In genomic region chr2:69948032-69948962, GRCh38 we compare ENCODE assay signal across 1 cellular context.
TF ChIP-seq lines count a peak whose summit lies in the region.

No MANE protein-coding gene starts in this region.

TF ChIP-seq in HepG2, 621 proteins besides CTCF, POLR2A, EP300 and RAD21 (continued from another document and continues in another):
- peak; percentile 45 for TF ChIP-seq PATZ1 (CRISPR knock-in tag; IDR thresholded peaks at IDR 0.05)
- TF ChIP-seq ETS1 (CRISPR knock-in tag; IDR thresholded peaks at IDR 0.05), result no peak
- TF ChIP-seq RORA (CRISPR knock-in tag; IDR thresholded peaks at IDR 0.05), result no peak
- TF ChIP-seq PRDM4 (CRISPR knock-in tag; IDR thresholded peaks at IDR 0.05; ENCODE audit: borderline replicate concordance), result no peak
- TF ChIP-seq ZNF816 (CRISPR knock-in tag; IDR thresholded peaks at IDR 0.05; ENCODE audit: borderline replicate concordance), result no peak
- no peak for TF ChIP-seq FOXK1 (CRISPR knock-in tag; IDR thresholded peaks at IDR 0.05; ENCODE audit: borderline replicate concordance, low read depth)
- TF ChIP-seq SPEN (CRISPR knock-in tag; IDR thresholded peaks at IDR 0.05; ENCODE audit: low read depth), result no peak
- no peak for TF ChIP-seq NONO (IDR thresholded peaks at IDR 0.05)
- no peak for TF ChIP-seq NONO (CRISPR knock-in tag; conservative IDR thresholded peaks at IDR 0.05)
- no peak for TF ChIP-seq ZFP37 (CRISPR knock-in tag; IDR thresholded peaks at IDR 0.05; ENCODE audit: borderline replicate concordance)
- no peak for TF ChIP-seq NBN (conservative IDR thresholded peaks at IDR 0.05)
- no peak for TF ChIP-seq MAFF (IDR thresholded peaks at IDR 0.05; ENCODE audit: low read depth, low read length)
- TF ChIP-seq DMTF1 (CRISPR knock-in tag; IDR thresholded peaks at IDR 0.05), result no peak
- no peak for TF ChIP-seq AGO2 (optimal IDR thresholded peaks at IDR 0.05; ENCODE audit: low read depth, low read length)
- TF ChIP-seq ZMAT5 (CRISPR knock-in tag; IDR thresholded peaks at IDR 0.05; ENCODE audit: borderline replicate concordance, low read depth), result no peak
- no peak for TF ChIP-seq SCMH1 (CRISPR knock-in tag; IDR thresholded peaks at IDR 0.05; ENCODE audit: borderline replicate concordance)
- TF ChIP-seq ZNF724P (CRISPR knock-in tag; IDR thresholded peaks at IDR 0.05; ENCODE audit: borderline replicate concordance), result no peak
- no peak for TF ChIP-seq DNMT3B (CRISPR knock-in tag; conservative IDR thresholded peaks at IDR 0.05)
- no peak for TF ChIP-seq KDM6A (CRISPR knock-in tag; IDR thresholded peaks at IDR 0.05; ENCODE audit: low read depth)
- TF ChIP-seq ZNF570 (CRISPR knock-in tag; IDR thresholded peaks at IDR 0.05; ENCODE audit: borderline replicate concordance), result no peak
- TF ChIP-seq CEBPZ (IDR thresholded peaks at IDR 0.05; ENCODE audit: low read length), result no peak
- no peak for TF ChIP-seq TMF1 (CRISPR knock-in tag; IDR thresholded peaks at IDR 0.05; ENCODE audit: low read depth)
- TF ChIP-seq DRAP1 (CRISPR knock-in tag; IDR thresholded peaks at IDR 0.05), result no peak
- no peak for TF ChIP-seq LRRFIP1 (CRISPR knock-in tag; conservative IDR thresholded peaks at IDR 0.05)
- TF ChIP-seq ZBTB2 (CRISPR knock-in tag; IDR thresholded peaks at IDR 0.05; ENCODE audit: low read depth), result no peak
- peak; percentile 25 for TF ChIP-seq HNRNPK (IDR thresholded peaks at IDR 0.05; ENCODE audit: low read depth, low read length, poor library complexity, severe bottlenecking)
- no peak for TF ChIP-seq NFKB2 (CRISPR knock-in tag; IDR thresholded peaks at IDR 0.05; ENCODE audit: borderline replicate concordance)
- TF ChIP-seq SIN3B (IDR thresholded peaks at IDR 0.05; ENCODE audit: low read length), result no peak
- no peak for TF ChIP-seq ATF1 (CRISPR knock-in tag; IDR thresholded peaks at IDR 0.05)
- TF ChIP-seq ZSCAN5A (CRISPR knock-in tag; IDR thresholded peaks at IDR 0.05; ENCODE audit: borderline replicate concordance), result no peak
- TF ChIP-seq PAWR (CRISPR knock-in tag; IDR thresholded peaks at IDR 0.05; ENCODE audit: borderline replicate concordance), result no peak
- TF ChIP-seq SMC3 (IDR thresholded peaks at IDR 0.05; ENCODE audit: low read length), result no peak
- TF ChIP-seq CREBL2 (CRISPR knock-in tag; IDR thresholded peaks at IDR 0.05; ENCODE audit: borderline replicate concordance), result no peak
- no peak for TF ChIP-seq NFE2 (CRISPR knock-in tag; IDR thresholded peaks at IDR 0.05)
- no peak for TF ChIP-seq MLLT10 (CRISPR knock-in tag; IDR thresholded peaks at IDR 0.05)
- TF ChIP-seq ATF2 (CRISPR knock-in tag; IDR thresholded peaks at IDR 0.05), result no peak
- no peak for TF ChIP-seq HOXD1 (CRISPR knock-in tag; IDR thresholded peaks at IDR 0.05)
- TF ChIP-seq NFYB (CRISPR knock-in tag; IDR thresholded peaks at IDR 0.05), result no peak
